8 cellular contexts compared by ENCODE assay signal in genomic region chr3:113532698-113533533, GRCh38. TPM values are rescaled to one million over a fixed set of nuclear protein-coding genes. Genes with fewer than 3 reads are reported as not detected.
DNase-seq lines count a peak whose midpoint lies in the region; ATAC-seq and TF ChIP-seq lines count a peak whose summit lies in the region.

No MANE protein-coding gene starts in this region.

- H3K27ac ChIP-seq in CD8-positive, alpha-beta memory T cell (ENCODE audit: low read depth, low read length) = peak overlapping the region; percentile 93
- no peak overlapping the region for H3K27ac ChIP-seq in IMR-90 (ENCODE audit: insufficient read depth, low read length)
- peak overlapping the region; percentile 95 for H3K27ac ChIP-seq in naive thymus-derived CD4-positive, alpha-beta T cell (ENCODE audit: low read depth, low read length)
- H3K27ac ChIP-seq in tibial artery = peak overlapping the region in 1 of 2 donors; percentile 1

- dilution Hi-C loops in IMR-90 (cut with HindIII; ENCODE audit: low sequenced_read_pairs, unreplicated experiment) = no loop called here

- ATAC-seq in GM19467 (IDR thresholded peaks at IDR 0.05; ENCODE audit: unreplicated experiment) (peak; percentile 36), IMR-90 (ENCODE audit: low read depth) (peak; percentile 74)
- peak; percentile 67 for ATAC-seq in naive thymus-derived CD4-positive, alpha-beta T cell

- TF ChIP-seq POLR2A in IMR-90 (IDR thresholded peaks at IDR 0.05; ENCODE audit: low read depth, low read length) = no peak

- no peak overlapping the region for H4K8ac ChIP-seq in IMR-90 (ENCODE audit: low read depth in 2 of 2, low read length in 2 of 2)

- H3K9ac ChIP-seq in IMR-90 (ENCODE audit: low read depth, low read length) = no peak overlapping the region

- H3K27me3 Mint-ChIP-seq in CD8-positive, alpha-beta memory T cell = no peaks in the 10 kb centered on the region
- H3K27me3 Mint-ChIP-seq in activated CD4-positive, alpha-beta memory T cell treated with anti-CD3 and anti-CD28 coated beads, Interleukin-2, amount 10 ng/mL, durations not matched to agents 7 days and 5 days = peaks cover 2% of the 10 kb centered on the region
- H3K27me3 Mint-ChIP-seq in endothelial cell (ENCODE audit: unreplicated experiment) = peaks cover 23% of the 10 kb centered on the region
- H3K27me3 Mint-ChIP-seq in naive thymus-derived CD4-positive, alpha-beta T cell = peaks cover 0 to 11% (median 0%) of the 10 kb centered on the region in 5 donors

- H3K9me3 Mint-ChIP-seq in CD8-positive, alpha-beta memory T cell = no peaks in the 10 kb centered on the region
- H3K9me3 Mint-ChIP-seq in activated CD4-positive, alpha-beta memory T cell treated with anti-CD3 and anti-CD28 coated beads, Interleukin-2, amount 10 ng/mL, durations not matched to agents 7 days and 5 days = no peaks in the 10 kb centered on the region
- H3K9me3 Mint-ChIP-seq in endothelial cell (ENCODE audit: unreplicated experiment) = no peaks in the 10 kb centered on the region
- no peaks in the 10 kb centered on the region for H3K9me3 Mint-ChIP-seq in naive thymus-derived CD4-positive, alpha-beta T cell

- H3K4me3 Mint-ChIP-seq in CD8-positive, alpha-beta memory T cell = peak overlapping the region; percentile 96 to 100 (median 99)
- H3K4me3 Mint-ChIP-seq in activated CD4-positive, alpha-beta memory T cell treated with anti-CD3 and anti-CD28 coated beads, Interleukin-2, amount 10 ng/mL, durations not matched to agents 7 days and 5 days = peak overlapping the region; percentile 98
- peak overlapping the region; percentile 86 for H3K4me3 Mint-ChIP-seq in endothelial cell (ENCODE audit: unreplicated experiment)
- H3K4me3 Mint-ChIP-seq in naive thymus-derived CD4-positive, alpha-beta T cell = peak overlapping the region; percentile 92 to 100 (median 98)

- no peaks in the 10 kb centered on the region for H3K79me1 ChIP-seq in IMR-90 (ENCODE audit: low read depth in 1 of 2, low read length in 2 of 2)

- no peak for TF ChIP-seq RAD21 in IMR-90 (IDR thresholded peaks at IDR 0.05; ENCODE audit: low read length)

- H3K36me3 ChIP-seq in CD8-positive, alpha-beta memory T cell (ENCODE audit: insufficient read depth, low read length) = no peaks in the 10 kb centered on the region
- H3K36me3 ChIP-seq in IMR-90 (ENCODE audit: control insufficient read depth, insufficient read depth, low read length) (no peaks in the 10 kb centered on the region), tibial artery (no peaks in the 10 kb centered on the region)
- peaks cover 0 to 15% (median 0%) of the 10 kb centered on the region in 3 experiments for H3K36me3 ChIP-seq in naive thymus-derived CD4-positive, alpha-beta T cell (ENCODE audit: control insufficient read depth in 2 of 3, insufficient read depth in 3 of 3, low read length in 3 of 3)

- intact Hi-C loops in IMR-90 (cut with micrococcal nuclease) = no loop called here
- intact Hi-C loops in naive thymus-derived CD4-positive, alpha-beta T cell (cut with micrococcal nuclease) = loop anchor here (1.0 to 10.0 kb wide), 14 partner anchors 18 to 1614 kb away; partner anchors contain the start of genes CCDC191 (in 2 of the 2), NAA50 (in 2 of the 2), QTRT2 (in 2 of the 2) and SPICE1 (in 2 of the 2)
- intact Hi-C loops in tibial artery (cut with DNase I; ENCODE audit: low total_unique reads) = no loop called here

- H3K27ac Mint-ChIP-seq in CD8-positive, alpha-beta memory T cell = peak overlapping the region; percentile 97 to 100 (median 100)
- H3K27ac Mint-ChIP-seq in activated CD4-positive, alpha-beta memory T cell treated with anti-CD3 and anti-CD28 coated beads, Interleukin-2, amount 10 ng/mL, durations not matched to agents 7 days and 5 days = peak overlapping the region; percentile 96
- H3K27ac Mint-ChIP-seq in endothelial cell (ENCODE audit: unreplicated experiment) = peak overlapping the region; percentile 10
- H3K27ac Mint-ChIP-seq in naive thymus-derived CD4-positive, alpha-beta T cell = peak overlapping the region; percentile 97 to 100 (median 99)

- H3K4me1 ChIP-seq in CD8-positive, alpha-beta memory T cell (ENCODE audit: insufficient read depth, low read length) = peaks cover 50% of the 10 kb centered on the region
- no peaks in the 10 kb centered on the region for H3K4me1 ChIP-seq in IMR-90 (ENCODE audit: control insufficient read depth, insufficient read depth, low read length)
- H3K4me1 ChIP-seq in naive thymus-derived CD4-positive, alpha-beta T cell (ENCODE audit: control insufficient read depth in 2 of 2, insufficient read depth in 2 of 2, low read length in 2 of 2) = peaks cover 28 to 43% of the 10 kb centered on the region in 2 donors
- peaks cover 0 to 19% (median 8%) of the 10 kb centered on the region in 4 donors for H3K4me1 ChIP-seq in tibial artery

- H3K36me3 Mint-ChIP-seq in CD8-positive, alpha-beta memory T cell = peaks cover 0 to 40% (median 8%) of the 10 kb centered on the region in 3 donors
- H3K36me3 Mint-ChIP-seq in activated CD4-positive, alpha-beta memory T cell treated with anti-CD3 and anti-CD28 coated beads, Interleukin-2, amount 10 ng/mL, durations not matched to agents 7 days and 5 days (ENCODE audit: low read depth) = peaks cover 35% of the 10 kb centered on the region
- no peaks in the 10 kb centered on the region for H3K36me3 Mint-ChIP-seq in endothelial cell (ENCODE audit: low read depth, unreplicated experiment)
- H3K36me3 Mint-ChIP-seq in naive thymus-derived CD4-positive, alpha-beta T cell = peaks cover 9 to 20% (median 12%) of the 10 kb centered on the region in 5 donors

- H3K4ac ChIP-seq in IMR-90 (ENCODE audit: low read depth, low read length) = no peak overlapping the region

- H3K9me3 ChIP-seq in CD8-positive, alpha-beta memory T cell (ENCODE audit: low read length) = no peaks in the 10 kb centered on the region
- H3K9me3 ChIP-seq in IMR-90 (ENCODE audit: control insufficient read depth, insufficient read depth, low read length) (peaks cover 3% of the 10 kb centered on the region; the same call in 1 of the 2 replicates), tibial artery (no peaks in the 10 kb centered on the region)
- no peaks in the 10 kb centered on the region for H3K9me3 ChIP-seq in naive thymus-derived CD4-positive, alpha-beta T cell (ENCODE audit: control insufficient read depth in 2 of 3, low read length in 3 of 3)

- H4K91ac ChIP-seq in IMR-90 (ENCODE audit: insufficient read depth, low read depth, low read length) = no peak overlapping the region

- no peak overlapping the region for H2BK120ac ChIP-seq in IMR-90 (ENCODE audit: low read depth, low read length)

- CTCF ChIA-PET in CD8-positive, alpha-beta memory T cell (lab: Charles Lee) = interaction anchor here (1.3 to 1.4 kb wide), 3 partner anchors 18 to 45 kb away, joined by 3 to 8 read pairs (median 3); partner anchors contain the start of gene SPICE1
- CTCF ChIA-PET in IMR-90 (lab: Yijun Ruan, JAX) = no interaction called here
- CTCF ChIA-PET in activated CD4-positive, alpha-beta memory T cell treated with anti-CD3 and anti-CD28 coated beads, Interleukin-2, amount 10 ng/mL, durations not matched to agents 7 days and 5 days (lab: Charles Lee) = interaction anchor here (1.9 to 2.8 kb wide), 2 partner anchors 18 to 45 kb away, joined by 8 to 14 read pairs; partner anchors contain the start of gene SPICE1
- CTCF ChIA-PET in naive thymus-derived CD4-positive, alpha-beta T cell (lab: Charles Lee) = interaction anchor here (1.4 to 1.9 kb wide), 3 partner anchors 18 to 44 kb away, joined by 4 to 14 read pairs (median 6); partner anchors contain the start of gene SPICE1

- no peak overlapping the region for H4K5ac ChIP-seq in IMR-90 (ENCODE audit: low read depth, low read length)

- WGBS in IMR-90 (ENCODE audit: extremely low coverage in 2 of 2, insufficient read length in 1 of 2), 2 experiments = 0% methylated on average over 16 of the region's 66 CpGs; no CpG with 5 or more reads in 1 of the 2 experiments

- H3K4me1 Mint-ChIP-seq in CD8-positive, alpha-beta memory T cell = peaks cover 57 to 60% (median 58%) of the 10 kb centered on the region in 3 donors
- peaks cover 57% of the 10 kb centered on the region for H3K4me1 Mint-ChIP-seq in activated CD4-positive, alpha-beta memory T cell treated with anti-CD3 and anti-CD28 coated beads, Interleukin-2, amount 10 ng/mL, durations not matched to agents 7 days and 5 days
- peaks cover 46% of the 10 kb centered on the region for H3K4me1 Mint-ChIP-seq in endothelial cell (ENCODE audit: unreplicated experiment)
- H3K4me1 Mint-ChIP-seq in naive thymus-derived CD4-positive, alpha-beta T cell = peaks cover 42 to 77% (median 65%) of the 10 kb centered on the region in 7 donors

- H3K4me2 ChIP-seq in IMR-90 (ENCODE audit: low read depth, low read length) = peak overlapping the region; percentile 77

- H3K4me3 ChIP-seq in CD8-positive, alpha-beta memory T cell (ENCODE audit: low read length) = peak overlapping the region; percentile 94
- H3K4me3 ChIP-seq in IMR-90 (ENCODE audit: insufficient read depth, low read depth, low read length) (peak overlapping the region; percentile 20), tibial artery (peak overlapping the region; percentile 50 to 55)
- H3K4me3 ChIP-seq in naive thymus-derived CD4-positive, alpha-beta T cell (ENCODE audit: low read length) = peak overlapping the region; percentile 96

- no peaks in the 10 kb centered on the region for H3K9me1 ChIP-seq in IMR-90 (ENCODE audit: insufficient read depth, low read length)

- DNase-seq in CD8-positive, alpha-beta memory T cell = peak in 3 of 5 donors; percentile 20 to 70 (median 21)
- DNase-seq in IMR-90 (no peak), endothelial cell (ENCODE audit: low spot score) (peak; percentile 42), tibial artery (peak in 1 of 2 donors; percentile 29), RKO (ENCODE audit: low spot score) (no peak)
- DNase-seq in activated CD4-positive, alpha-beta memory T cell treated with anti-CD3 and anti-CD28 coated beads, Interleukin-2, amount 10 ng/mL, durations not matched to agents 7 days and 5 days = peak; percentile 43
- DNase-seq in naive thymus-derived CD4-positive, alpha-beta T cell = peak in 6 of 9 donors; percentile 18 to 53 (median 43)

- H3K18ac ChIP-seq in IMR-90 (ENCODE audit: low read depth, low read length) = no peak overlapping the region

- H2BK5ac ChIP-seq in IMR-90 (ENCODE audit: low read depth, low read length, poor library complexity, severe bottlenecking) = no peak overlapping the region

- BruUV-seq in IMR-90 (replicated peaks; lab: Mats Ljungman, UMichigan) = no TSS peak

- no peaks in the 10 kb centered on the region for H4K20me1 ChIP-seq in IMR-90 (ENCODE audit: insufficient read depth, low read length)

- H3K23ac ChIP-seq in IMR-90 (ENCODE audit: low read depth, low read length) = peak overlapping the region; percentile 80

- peak overlapping the region; percentile 75 for H2AFZ ChIP-seq in IMR-90 (replicated peaks; ENCODE audit: low read length, poor library complexity)

- no peak overlapping the region for H2BK20ac ChIP-seq in IMR-90 (ENCODE audit: low read depth, low read length)

- H3K27me3 ChIP-seq in CD8-positive, alpha-beta memory T cell (ENCODE audit: insufficient read depth, low read length, poor library complexity, severe bottlenecking) = no peaks in the 10 kb centered on the region
- H3K27me3 ChIP-seq in IMR-90 (ENCODE audit: control insufficient read depth, insufficient read depth, low read length) (peaks cover 61% of the 10 kb centered on the region), tibial artery (peaks cover 0 to 34% of the 10 kb centered on the region in 2 donors)
- no peaks in the 10 kb centered on the region for H3K27me3 ChIP-seq in naive thymus-derived CD4-positive, alpha-beta T cell (ENCODE audit: control insufficient read depth in 2 of 2, insufficient read depth in 2 of 2, low read length in 2 of 2)

- no peak overlapping the region for H3K56ac ChIP-seq in IMR-90 (ENCODE audit: extremely low read depth, insufficient read depth, low read length)

- TF ChIP-seq CTCF in IMR-90 (conservative IDR thresholded peaks at IDR 0.05; ENCODE audit: low read depth, low read length) (no peak), endothelial cell (IDR thresholded peaks at IDR 0.05; ENCODE audit: unreplicated experiment) (no peak), tibial artery (IDR thresholded peaks at IDR 0.05) (no peak)

- H2BK15ac ChIP-seq in IMR-90 (ENCODE audit: low read depth, low read length) = no peak overlapping the region

- H2AK9ac ChIP-seq in IMR-90 (replicated peaks; ENCODE audit: low read depth, low read length, poor library complexity) = peak overlapping the region; percentile 55

- H2AK5ac ChIP-seq in IMR-90 (ENCODE audit: low read depth, low read length) = no peak overlapping the region

- in situ Hi-C loops in IMR-90 (cut with MboI; ENCODE audit: low sequenced_read_pairs) = no loop called here

- POLR2A ChIA-PET in CD8-positive, alpha-beta memory T cell (lab: Charles Lee) = interaction anchor here (0.6 to 3.9 kb wide), 4 partner anchors 13 to 213 kb away, joined by 3 to 25 read pairs (median 10); partner anchors contain the start of genes ATP6V1A, NAA50 and SPICE1
- POLR2A ChIA-PET in IMR-90 (lab: Charles Lee; ENCODE audit: unreplicated experiment) = no interaction called here
- POLR2A ChIA-PET in activated CD4-positive, alpha-beta memory T cell treated with anti-CD3 and anti-CD28 coated beads, Interleukin-2, amount 10 ng/mL, durations not matched to agents 7 days and 5 days (lab: Charles Lee) = interaction anchor here (1.0 to 2.5 kb wide), 10 partner anchors 10 to 1554 kb away, joined by 3 to 62 read pairs (median 6); partner anchors contain the start of genes ABHD10, ATP6V1A, GTPBP8 and NAA50
- POLR2A ChIA-PET in naive thymus-derived CD4-positive, alpha-beta T cell (lab: Charles Lee) = interaction anchor here (0.9 to 4.7 kb wide), 10 partner anchors 8 to 545 kb away, joined by 3 to 71 read pairs (median 4); partner anchors contain the start of genes ATP6V1A, NAA50, SPICE1 and USF3

- H3K14ac ChIP-seq in IMR-90 (replicated peaks; ENCODE audit: low read depth, low read length) = no peak overlapping the region

RNA-seq across cellular contexts. Expression of gene SIDT1, which starts 0.6 kb away (rescaled TPM):
- total RNA-seq in CD8-positive, alpha-beta memory T cell = 10 to 100 TPM; 14.8 to 16.6 TPM
- 23.9 TPM for polyA plus RNA-seq in CD8-positive, alpha-beta memory T cell
- not detected in 2 replicates for total RNA-seq in IMR-90 (2012; rRNA removed)
- not detected in 2 replicates for polyA plus RNA-seq in IMR-90 (2012; rRNA removed)
- polyA plus RNA-seq in IMR-90 (2012; cell fraction: cytosol; rRNA removed) = not detected in 2 replicates
- polyA plus RNA-seq in IMR-90 (2012; cell fraction: nucleus; rRNA removed; ENCODE audit: low replicate concordance) = not detected in 2 replicates
- 10 to 100 TPM; 23.9 to 25.5 TPM for total RNA-seq in activated CD4-positive, alpha-beta memory T cell treated with anti-CD3 and anti-CD28 coated beads, Interleukin-2, amount 10 ng/mL, durations not matched to agents 7 days and 5 days
- total RNA-seq in endothelial cell (ENCODE audit: unreplicated experiment) = 0.92 TPM
- 10 to 100 TPM; 32.1 to 65.7 (median 60.7) TPM for total RNA-seq in naive thymus-derived CD4-positive, alpha-beta T cell
- polyA plus RNA-seq in naive thymus-derived CD4-positive, alpha-beta T cell = 10 to 100 TPM; 19.9 to 33.3 TPM

RNA-seq across cellular contexts. Expression of gene SPICE1, which starts 18.0 kb away (rescaled TPM):
- total RNA-seq in CD8-positive, alpha-beta memory T cell = 10 to 100 TPM; 21.4 TPM
- polyA plus RNA-seq in CD8-positive, alpha-beta memory T cell = 4.0 TPM
- total RNA-seq in IMR-90 (2012; rRNA removed) (10.8 TPM in 2 replicates), endothelial cell (ENCODE audit: unreplicated experiment) (8.6 TPM)
- polyA plus RNA-seq in IMR-90 (2012; rRNA removed) = 2.7 and 3.5 TPM in 2 replicates
- polyA plus RNA-seq in IMR-90 (2012; cell fraction: cytosol; rRNA removed) = 0.51 and 0.70 TPM in 2 replicates
- polyA plus RNA-seq in IMR-90 (2012; cell fraction: nucleus; rRNA removed; ENCODE audit: low replicate concordance) = 0.91 and 9.4 TPM in 2 replicates
- 10 to 100 TPM; 15.7 to 20.7 TPM for total RNA-seq in activated CD4-positive, alpha-beta memory T cell treated with anti-CD3 and anti-CD28 coated beads, Interleukin-2, amount 10 ng/mL, durations not matched to agents 7 days and 5 days
- 10 to 100 TPM; 16.7 to 44.3 (median 21.7) TPM for total RNA-seq in naive thymus-derived CD4-positive, alpha-beta T cell
- 1 to 10 TPM; 5.1 to 6.0 TPM for polyA plus RNA-seq in naive thymus-derived CD4-positive, alpha-beta T cell

Comparison
In these comparisons a context has a peak if more than half of its experiments do, and no peak if none do; other contexts are left out.
1. DNase-seq: peak in CD8-positive, alpha-beta memory T cell (3 of 5), activated CD4-positive, alpha-beta memory T cell treated with anti-CD3 and anti-CD28 coated beads, Interleukin-2, amount 10 ng/mL, durations not matched to agents 7 days and 5 days (single experiment), endothelial cell (single experiment) and naive thymus-derived CD4-positive, alpha-beta T cell (6 of 9); none in IMR-90 (single experiment) and RKO (single experiment).
2. H3K4me3 ChIP-seq: peak in every context shown above with its lines; median percentile 96 in naive thymus-derived CD4-positive, alpha-beta T cell; 94 in CD8-positive, alpha-beta memory T cell; 52 in tibial artery; 20 in IMR-90.
3. H3K27ac Mint-ChIP-seq: peak in every context shown above with its lines; median percentile 100 in CD8-positive, alpha-beta memory T cell; 99 in naive thymus-derived CD4-positive, alpha-beta T cell; 96 in activated CD4-positive, alpha-beta memory T cell treated with anti-CD3 and anti-CD28 coated beads, Interleukin-2, amount 10 ng/mL, durations not matched to agents 7 days and 5 days; 10 in endothelial cell.
4. intact Hi-C loops: an anchor here in naive thymus-derived CD4-positive, alpha-beta T cell (1.0 to 10.0 kb wide); none called in IMR-90 and tibial artery.
5. Peak in every context shown above with its lines, with median percentiles within 50 percentile points of each other: H3K4me3 Mint-ChIP-seq and ATAC-seq.